Comparison of ENCODE assay signal across 16 cellular contexts in genomic region chr4:170109586-170110289, GRCh38. TPM values are rescaled to one million over a fixed set of nuclear protein-coding genes. Genes with fewer than 3 reads are reported as not detected.
DNase-seq lines count a peak whose midpoint lies in the region; ATAC-seq and TF ChIP-seq lines count a peak whose summit lies in the region.
"Had no signal": no experiment of that assay in that cellular context is flagged by ENCODE, and none has a peak within 500 bp of the region (broad histone marks: within the 10 kb centered on the region; RNA-seq: fewer than 3 reads in every experiment).

No MANE protein-coding gene starts in this region.

- H3K36me3 ChIP-seq in heart right ventricle, result no peaks in the 10 kb centered on the region
- H3K36me3 ChIP-seq in BE2C, result no peaks in the 10 kb centered on the region
- H3K36me3 ChIP-seq: breast epithelium, esophagus muscularis mucosa had no signal

- ATAC-seq in heart right ventricle (peak in 6 of 8 donors; percentile 37 to 79 (median 60)), right cardiac atrium (no peak), GM21515 (IDR thresholded peaks at IDR 0.05; ENCODE audit: unreplicated experiment) (no peak)
- ATAC-seq: activated T-cell treated with anti-CD3 and anti-CD28 coated beads, Interleukin-2, amount 50 U/mL, for 72 hours; natural killer cell had no signal

- H3K4me1 ChIP-seq in heart right ventricle, result no peaks in the 10 kb centered on the region
- H3K4me1 ChIP-seq in right cardiac atrium (ENCODE audit: control insufficient read depth, insufficient read depth, low read length), result no peaks in the 10 kb centered on the region
- no peaks in the 10 kb centered on the region for H3K4me1 ChIP-seq in BE2C
- H3K4me1 ChIP-seq: breast epithelium, esophagus muscularis mucosa had no signal

- H3K27me3 ChIP-seq in heart right ventricle (no peaks in the 10 kb centered on the region), right cardiac atrium (ENCODE audit: control insufficient read depth, insufficient read depth) (no peaks in the 10 kb centered on the region), BE2C (peaks cover 4% of the 10 kb centered on the region; the same call in 1 of the 2 replicates)
- H3K27me3 ChIP-seq: breast epithelium had no signal

- TF ChIP-seq CTCF in heart right ventricle (IDR thresholded peaks at IDR 0.05) (no peak), BE2C (IDR thresholded peaks at IDR 0.05; ENCODE audit: low read depth, low read length) (no peak)

- no peaks in the 10 kb centered on the region for H3K9me3 ChIP-seq in heart right ventricle
- no peaks in the 10 kb centered on the region for H3K9me3 ChIP-seq in right cardiac atrium (ENCODE audit: control insufficient read depth, low read length)
- no peaks in the 10 kb centered on the region for H3K9me3 ChIP-seq in BE2C
- H3K9me3 ChIP-seq: breast epithelium, esophagus muscularis mucosa had no signal

- DNase-seq in heart right ventricle (no peak), right cardiac atrium (no peak), cerebellar cortex (ENCODE audit: low spot score) (peak; percentile 80), inferior parietal cortex (ENCODE audit: extremely low spot score) (peak; percentile 60), BE2C (no peak)
- no peak for DNase-seq in activated CD4-positive, alpha-beta T cell treated with anti-CD3 and anti-CD28 coated beads for 4 hours
- DNase-seq: activated T-cell treated with anti-CD3 and anti-CD28 coated beads, Interleukin-2, amount 50 U/mL, for 72 hours; DMS79 treated with DMSO at 0.1 percent for 48 hours; HFFc6; natural killer cell had no signal

- intact Hi-C loops in heart right ventricle (cut with DNase I) (no loop called here), right cardiac atrium (cut with DNase I) (no loop called here)

- H3K27ac ChIP-seq in heart right ventricle (no peak overlapping the region), right cardiac atrium (ENCODE audit: low read length) (no peak overlapping the region), temporal lobe (ENCODE audit: low read depth, low read length) (peak overlapping the region; percentile 76)
- H3K27ac ChIP-seq: breast epithelium, esophagus muscularis mucosa, SK-N-MC had no signal

- 73 to 74% methylated on average over 6 of the region's 6 CpGs for WGBS in heart right ventricle, 2 donors
- 66% methylated on average over 6 of the region's 6 CpGs for WGBS in right cardiac atrium

- H3K4me3 ChIP-seq in heart right ventricle (no peak overlapping the region), right cardiac atrium (ENCODE audit: low read length) (no peak overlapping the region), BE2C (ENCODE audit: low read depth, low read length) (no peak overlapping the region)
- H3K4me3 ChIP-seq: esophagus muscularis mucosa, SK-N-MC had no signal

RNA-seq across cellular contexts. Expression of gene AADAT, which starts 20.0 kb away (rescaled TPM):
- total RNA-seq in heart right ventricle, result 1 to 10 TPM in 9 of 10 donors, under 1 TPM in 1; 0.82 to 2.7 (median 1.7) TPM
- polyA plus RNA-seq in heart right ventricle, result 1 to 10 TPM in 1 of 2 donors, under 1 TPM in 1; 0.99 to 3.5 TPM
- 1 to 10 TPM; 2.0 to 2.1 (median 2.1) TPM for total RNA-seq in right cardiac atrium
- 1.5 TPM for polyA plus RNA-seq in right cardiac atrium
- total RNA-seq in temporal lobe, result 30.5 TPM
- polyA plus RNA-seq in BE2C (2012; ENCODE audit: insufficient read depth, insufficient read length, low read depth), result 12.2 TPM
- total RNA-seq: natural killer cell had no signal
- polyA plus RNA-seq: IgD-negative memory B cell had no signal

Comparison
In these comparisons a context has a peak if more than half of its experiments do, and no peak if none do; other contexts are left out.
1. ATAC-seq: peak in heart right ventricle (6 of 8); none in right cardiac atrium (0 of 2) and GM21515 (single experiment).
2. DNase-seq: peak in cerebellar cortex (single experiment) and inferior parietal cortex (single experiment); none in heart right ventricle (0 of 2), right cardiac atrium (0 of 3), BE2C (single experiment) and activated CD4-positive, alpha-beta T cell treated with anti-CD3 and anti-CD28 coated beads for 4 hours (0 of 2).